In genomic region chr13:46665630-46666482, GRCh38 we compare ENCODE assay signal across 1 cellular context.
A peak's percentile ranks its signal among the peaks of the same experiment; 100 is the strongest.
TF ChIP-seq lines count a peak whose summit lies in the region.

No MANE protein-coding gene starts in this region.

TF ChIP-seq in HepG2, 621 proteins besides CTCF, POLR2A, EP300 and RAD21 (continued from another document and continues in another):
- TF ChIP-seq ZUFSP (CRISPR knock-in tag; IDR thresholded peaks at IDR 0.05; ENCODE audit: borderline replicate concordance) (no peak), RFX3 (CRISPR knock-in tag; IDR thresholded peaks at IDR 0.05) (no peak), MIXL1 (CRISPR knock-in tag; IDR thresholded peaks at IDR 0.05) (peak; percentile 93), CREM (IDR thresholded peaks at IDR 0.05) (no peak), CREM (CRISPR knock-in tag; IDR thresholded peaks at IDR 0.05) (no peak), CCDC6 (CRISPR knock-in tag; IDR thresholded peaks at IDR 0.05) (no peak), TP53 (CRISPR knock-in tag; conservative IDR thresholded peaks at IDR 0.05) (no peak), SYNCRIP (IDR thresholded peaks at IDR 0.05; ENCODE audit: insufficient read depth, low read depth, low read length) (no peak), IKZF1 (IDR thresholded peaks at IDR 0.05) (no peak), POLR2AphosphoS5 (IDR thresholded peaks at IDR 0.05; ENCODE audit: low read depth, low read length) (peak; percentile 60), KAT8 (CRISPR knock-in tag; IDR thresholded peaks at IDR 0.05) (no peak; the same call in 1 of the 2 replicates), MED13 (CRISPR knock-in tag; IDR thresholded peaks at IDR 0.05) (no peak), ZFP62 (CRISPR knock-in tag; IDR thresholded peaks at IDR 0.05) (no peak), DNMT1 (CRISPR knock-in tag; IDR thresholded peaks at IDR 0.05) (no peak), NCOA2 (CRISPR knock-in tag; IDR thresholded peaks at IDR 0.05) (no peak), KDM5A (IDR thresholded peaks at IDR 0.05; ENCODE audit: borderline replicate concordance, low read length) (0 out of 2 replicates have a peak, but pooled peaks have one; percentile 8), MTF2 (CRISPR knock-in tag; IDR thresholded peaks at IDR 0.05; ENCODE audit: borderline replicate concordance) (no peak), HOXA5 (CRISPR knock-in tag; IDR thresholded peaks at IDR 0.05) (no peak; the same call in 1 of the 2 replicates), NFIC (IDR thresholded peaks at IDR 0.05; ENCODE audit: low read length) (peak; percentile 30; the same call in 1 of the 2 replicates), MXD3 (CRISPR knock-in tag; IDR thresholded peaks at IDR 0.05) (no peak), HOXA9 (CRISPR knock-in tag; IDR thresholded peaks at IDR 0.05; ENCODE audit: borderline replicate concordance) (no peak), SMAD3 (CRISPR knock-in tag; IDR thresholded peaks at IDR 0.05) (0 out of 2 replicates have a peak, but pooled peaks have one; percentile 31), NR3C1 (CRISPR knock-in tag; IDR thresholded peaks at IDR 0.05) (no peak), ZNF878 (CRISPR knock-in tag; IDR thresholded peaks at IDR 0.05) (no peak), RBM39 (IDR thresholded peaks at IDR 0.05; ENCODE audit: low read depth, low read length, poor library complexity, severe bottlenecking) (no peak), ATM (IDR thresholded peaks at IDR 0.05; ENCODE audit: borderline replicate concordance) (no peak), RARG (CRISPR knock-in tag; IDR thresholded peaks at IDR 0.05; ENCODE audit: low read depth) (no peak), ZNF431 (CRISPR knock-in tag; IDR thresholded peaks at IDR 0.05; ENCODE audit: borderline replicate concordance, low read depth) (no peak), MAFG (CRISPR knock-in tag; IDR thresholded peaks at IDR 0.05) (no peak), ZNF513 (CRISPR knock-in tag; conservative IDR thresholded peaks at IDR 0.05) (no peak), XBP1 (CRISPR knock-in tag; IDR thresholded peaks at IDR 0.05) (no peak), ZNF75D (CRISPR knock-in tag; IDR thresholded peaks at IDR 0.05; ENCODE audit: borderline replicate concordance) (no peak), ZNF20 (CRISPR knock-in tag; IDR thresholded peaks at IDR 0.05) (no peak), STAT5B (CRISPR knock-in tag; IDR thresholded peaks at IDR 0.05) (no peak), ZNF292 (CRISPR knock-in tag; IDR thresholded peaks at IDR 0.05; ENCODE audit: borderline replicate concordance, low read depth) (peak; percentile 48; the same call in 1 of the 2 replicates), HINFP (CRISPR knock-in tag; IDR thresholded peaks at IDR 0.05; ENCODE audit: low read depth) (no peak), ZNF7 (CRISPR knock-in tag; IDR thresholded peaks at IDR 0.05) (no peak), MTA3 (CRISPR knock-in tag; IDR thresholded peaks at IDR 0.05) (no peak), ZNF567 (CRISPR knock-in tag; IDR thresholded peaks at IDR 0.05; ENCODE audit: borderline replicate concordance) (no peak), ZNF629 (CRISPR knock-in tag; conservative IDR thresholded peaks at IDR 0.05) (no peak), ZNF547 (CRISPR knock-in tag; IDR thresholded peaks at IDR 0.05) (no peak), HNRNPUL1 (IDR thresholded peaks at IDR 0.05; ENCODE audit: low read depth, low read length) (peak; percentile 94), AGO2 (optimal IDR thresholded peaks at IDR 0.05; ENCODE audit: low read depth, low read length) (no peak), ZBTB1 (CRISPR knock-in tag; IDR thresholded peaks at IDR 0.05; ENCODE audit: borderline replicate concordance) (no peak), GABPB1 (CRISPR knock-in tag; IDR thresholded peaks at IDR 0.05) (no peak), ARNT (IDR thresholded peaks at IDR 0.05) (no peak), ISX (CRISPR knock-in tag; conservative IDR thresholded peaks at IDR 0.05) (no peak), ZNF496 (CRISPR knock-in tag; IDR thresholded peaks at IDR 0.05; ENCODE audit: insufficient replicate concordance) (no peak), ZNF709 (CRISPR knock-in tag; IDR thresholded peaks at IDR 0.05) (no peak), HNF1A (IDR thresholded peaks at IDR 0.05; ENCODE audit: low read depth) (peak; percentile 93), HNF1A (CRISPR knock-in tag; IDR thresholded peaks at IDR 0.05; ENCODE audit: borderline replicate concordance) (peak; percentile 96), ZBED4 (CRISPR knock-in tag; IDR thresholded peaks at IDR 0.05; ENCODE audit: borderline replicate concordance) (no peak), ZNF484 (CRISPR knock-in tag; IDR thresholded peaks at IDR 0.05; ENCODE audit: borderline replicate concordance, low read depth) (no peak), ZNF225 (CRISPR knock-in tag; IDR thresholded peaks at IDR 0.05) (no peak), CERS6 (CRISPR knock-in tag; IDR thresholded peaks at IDR 0.05) (no peak), ZNF34 (CRISPR knock-in tag; IDR thresholded peaks at IDR 0.05; ENCODE audit: borderline replicate concordance) (no peak), ASH2L (IDR thresholded peaks at IDR 0.05; ENCODE audit: insufficient read length, low read depth, low read length) (peak; percentile 68), KAT7 (CRISPR knock-in tag; IDR thresholded peaks at IDR 0.05; ENCODE audit: borderline replicate concordance) (no peak)
- TF ChIP-seq, protein P1, sequence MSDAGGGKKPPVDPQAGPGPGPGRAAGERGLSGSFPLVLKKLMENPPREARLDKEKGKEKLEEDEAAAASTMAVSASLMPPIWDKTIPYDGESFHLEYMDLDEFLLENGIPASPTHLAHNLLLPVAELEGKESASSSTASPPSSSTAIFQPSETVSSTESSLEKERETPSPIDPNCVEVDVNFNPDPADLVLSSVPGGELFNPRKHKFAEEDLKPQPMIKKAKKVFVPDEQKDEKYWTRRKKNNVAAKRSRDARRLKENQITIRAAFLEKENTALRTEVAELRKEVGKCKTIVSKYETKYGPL (CRISPR knock-in tag; IDR thresholded peaks at IDR 0.05), result no peak
- TF ChIP-seq, protein P2, sequence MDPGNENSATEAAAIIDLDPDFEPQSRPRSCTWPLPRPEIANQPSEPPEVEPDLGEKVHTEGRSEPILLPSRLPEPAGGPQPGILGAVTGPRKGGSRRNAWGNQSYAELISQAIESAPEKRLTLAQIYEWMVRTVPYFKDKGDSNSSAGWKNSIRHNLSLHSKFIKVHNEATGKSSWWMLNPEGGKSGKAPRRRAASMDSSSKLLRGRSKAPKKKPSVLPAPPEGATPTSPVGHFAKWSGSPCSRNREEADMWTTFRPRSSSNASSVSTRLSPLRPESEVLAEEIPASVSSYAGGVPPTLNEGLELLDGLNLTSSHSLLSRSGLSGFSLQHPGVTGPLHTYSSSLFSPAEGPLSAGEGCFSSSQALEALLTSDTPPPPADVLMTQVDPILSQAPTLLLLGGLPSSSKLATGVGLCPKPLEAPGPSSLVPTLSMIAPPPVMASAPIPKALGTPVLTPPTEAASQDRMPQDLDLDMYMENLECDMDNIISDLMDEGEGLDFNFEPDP (CRISPR knock-in tag; conservative IDR thresholded peaks at IDR 0.05), result no peak
